In genomic region chr3:77039606-77040553, GRCh38 we compare ENCODE assay signal across 9 cellular contexts. TPM values are rescaled to one million over a fixed set of nuclear protein-coding genes. Genes with fewer than 3 reads are reported as not detected.
A peak's percentile ranks its signal among the peaks of the same experiment; 100 is the strongest.
DNase-seq lines count a peak whose midpoint lies in the region; ATAC-seq and TF ChIP-seq lines count a peak whose summit lies in the region.
"Had no signal": no experiment of that assay in that cellular context is flagged by ENCODE, and none has a peak within 500 bp of the region (broad histone marks: within the 10 kb centered on the region; RNA-seq: fewer than 3 reads in every experiment).

ROBO2 (plus strand) TSS chr3:77040099; CDS start chr3:77040786, 687 bp downstream.

- H2AFZ ChIP-seq in GM23338 (peak within 1 kb of the TSS; percentile 96), neural progenitor cell (replicated peaks) (peak within 1 kb of the TSS; percentile 80)

- H3K36me3 ChIP-seq in GM23338 (ENCODE audit: insufficient read depth) (no peaks in the 10 kb centered on the region), esophagus muscularis mucosa (no peaks in the 10 kb centered on the region), neural progenitor cell (no peaks in the 10 kb centered on the region)

- H4K20me1 ChIP-seq in GM23338 (replicated peaks; ENCODE audit: insufficient read depth) (no peaks in the 10 kb centered on the region), neural progenitor cell (ENCODE audit: low read depth) (no peaks in the 10 kb centered on the region)

- peaks cover 34% of the 10 kb centered on the region for H3K27me3 ChIP-seq in GM23338 (ENCODE audit: insufficient read depth)
- peaks cover 4 to 67% (median 13%) of the 10 kb centered on the region in 4 donors for H3K27me3 ChIP-seq in esophagus muscularis mucosa
- peaks cover 16% of the 10 kb centered on the region for H3K27me3 ChIP-seq in neural progenitor cell

- no peak within 1 kb of the TSS for H3K27ac ChIP-seq in GM23338 (ENCODE audit: low read depth)
- no peak within 1 kb of the TSS for H3K27ac ChIP-seq in esophagus muscularis mucosa (replicated peaks in 1 of 4)
- H3K27ac ChIP-seq in neural progenitor cell, result peak within 1 kb of the TSS; percentile 61

- ATAC-seq in GM23338 (peak; percentile 90), GM21619 (IDR thresholded peaks at IDR 0.05; ENCODE audit: unreplicated experiment) (no peak), HG02852 (IDR thresholded peaks at IDR 0.05; ENCODE audit: unreplicated experiment) (no peak), GM21786 (IDR thresholded peaks at IDR 0.05; ENCODE audit: unreplicated experiment) (no peak)

- peaks cover 18% of the 10 kb centered on the region for H3K4me1 ChIP-seq in GM23338 (ENCODE audit: insufficient read depth)
- H3K4me1 ChIP-seq in esophagus muscularis mucosa, result peaks cover 17 to 22% (median 21%) of the 10 kb centered on the region in 4 donors
- H3K4me1 ChIP-seq in neural progenitor cell, result peaks cover 20% of the 10 kb centered on the region

- H3K4me2 ChIP-seq in GM23338 (peak within 1 kb of the TSS; percentile 88), neural progenitor cell (peak within 1 kb of the TSS; percentile 85)

- H3K4me1 Mint-ChIP-seq in GM23338 (peaks cover 17% of the 10 kb centered on the region), neural progenitor cell (peaks cover 17% of the 10 kb centered on the region)

- H3K27me3 Mint-ChIP-seq in GM23338 (ENCODE audit: insufficient read depth, low read depth, poor library complexity) (peaks cover 10% of the 10 kb centered on the region), neural progenitor cell (ENCODE audit: insufficient read depth, low read depth) (peaks cover 4% of the 10 kb centered on the region)

- peak within 1 kb of the TSS; percentile 13; the same call in 1 of the 2 replicates for H3K27ac Mint-ChIP-seq in GM23338
- peak within 1 kb of the TSS; percentile 95 for H3K27ac Mint-ChIP-seq in neural progenitor cell

- H3F3A ChIP-seq in GM23338 (replicated peaks; ENCODE audit: low read depth), result no peaks in the 10 kb centered on the region
- H3F3A ChIP-seq in neural progenitor cell (ENCODE audit: low read depth), result peaks cover 26% of the 10 kb centered on the region

- DNase-seq in GM23338 (ENCODE audit: low spot score) (peak; percentile 84), OCI-M1 (lab: John Stamatoyannopoulos, UW) (peak; percentile 67), esophagus muscularis mucosa (ENCODE audit: extremely low spot score) (no peak), neural progenitor cell (ENCODE audit: low spot score) (peak; percentile 91), OCI-M2 (lab: John Stamatoyannopoulos, UW; ENCODE audit: unreplicated experiment) (no peak)

- H3K4me3 Mint-ChIP-seq in GM23338, result peak within 1 kb of the TSS; percentile 86
- peak within 1 kb of the TSS; percentile 98 for H3K4me3 Mint-ChIP-seq in neural progenitor cell

- H3K9me2 ChIP-seq in GM23338 (ENCODE audit: insufficient read depth), result no peaks in the 10 kb centered on the region

- 1% methylated on average over 25 of the region's 65 CpGs for WGBS in esophagus muscularis mucosa

- TF ChIP-seq POLR2A in esophagus muscularis mucosa (IDR thresholded peaks at IDR 0.05; ENCODE audit: low read depth), result no peak

- TF ChIP-seq CTCF in GM23338 (conservative IDR thresholded peaks at IDR 0.05; ENCODE audit: low read depth in 2 of 2), result no peak
- TF ChIP-seq CTCF in esophagus muscularis mucosa (IDR thresholded peaks at IDR 0.05), result no peak
- no peak for TF ChIP-seq CTCF in neural progenitor cell (IDR thresholded peaks at IDR 0.05)

- TF ChIP-seq EP300 in esophagus muscularis mucosa (IDR thresholded peaks at IDR 0.05), result no peak

- peak within 1 kb of the TSS; percentile 14 for H3K9ac ChIP-seq in neural progenitor cell

- H3K9me3 ChIP-seq in esophagus muscularis mucosa (no peaks in the 10 kb centered on the region), neural progenitor cell (ENCODE audit: low read depth) (no peaks in the 10 kb centered on the region)

- no peaks in the 10 kb centered on the region for H3K79me2 ChIP-seq in GM23338 (replicated peaks; ENCODE audit: insufficient read depth)
- H3K79me2 ChIP-seq in neural progenitor cell (ENCODE audit: low read depth), result no peaks in the 10 kb centered on the region

- peak within 1 kb of the TSS; percentile 69 for H3K4me3 ChIP-seq in GM23338
- H3K4me3 ChIP-seq in esophagus muscularis mucosa, result peak within 1 kb of the TSS; percentile 50 to 61 (median 54)
- H3K4me3 ChIP-seq in neural progenitor cell, result peak within 1 kb of the TSS; percentile 76

- intact Hi-C loops in esophagus muscularis mucosa (cut with DNase I), result loop anchor here (10.0 kb wide), 1 partner anchor 1605 kb away; no protein-coding TSS in a partner anchor

- H3K36me3 Mint-ChIP-seq in GM23338 (ENCODE audit: low read depth) (no peaks in the 10 kb centered on the region; the same call in 2 of the 3 replicates), neural progenitor cell (peaks cover 1% of the 10 kb centered on the region)

- H3K9me3 Mint-ChIP-seq in GM23338 (no peaks in the 10 kb centered on the region), neural progenitor cell (peaks cover 2% of the 10 kb centered on the region)

TF ChIP-seq in GM23338, 12 proteins besides CTCF, POLR2A, EP300 and RAD21 (continues in another document):
- TF ChIP-seq ETS1 (IDR thresholded peaks at IDR 0.05) (no peak), EZH2 (IDR thresholded peaks at IDR 0.05; ENCODE audit: low read depth, unreplicated experiment) (no peak), NANOG (IDR thresholded peaks at IDR 0.05; ENCODE audit: borderline replicate concordance) (no peak), REST (IDR thresholded peaks at IDR 0.05; ENCODE audit: unreplicated experiment) (peak; percentile 5), POLR2AphosphoS5 (IDR thresholded peaks at IDR 0.05; ENCODE audit: low read depth) (peak; percentile 46; the same call in 1 of the 2 replicates)

RNA-seq across cellular contexts. Expression of gene ROBO2, which starts in this region (rescaled TPM):
- total RNA-seq in GM23338 (2014; rRNA removed; shearing (Covaris generic)), result 4.3 and 7.8 TPM in 2 replicates
- polyA plus RNA-seq in GM23338 (2016; fragmentation: Nextera tagmentation; extraction: Ambion mirVana), result 1.1 and 1.5 TPM in 2 replicates
- 1 to 10 TPM in 3 of 4 donors, under 1 TPM in 1; 0.83 to 2.1 (median 1.3) TPM for total RNA-seq in esophagus muscularis mucosa
- total RNA-seq in neural progenitor cell (ENCODE audit: low replicate concordance), result 12.3 and 15.0 TPM in 2 replicates
- total RNA-seq: myocyte had no signal

Comparison
In these comparisons a context has a peak if more than half of its experiments do, and no peak if none do; other contexts are left out.
1. DNase-seq: peak in GM23338 (single experiment), OCI-M1 (single experiment) and neural progenitor cell (single experiment); none in esophagus muscularis mucosa (single experiment) and OCI-M2 (single experiment).
2. Peak in every context shown above with its lines, with median percentiles within 50 percentile points of each other: H3K4me3 ChIP-seq.